15 cellular contexts compared by ENCODE assay signal in the genomic region with DNA sequence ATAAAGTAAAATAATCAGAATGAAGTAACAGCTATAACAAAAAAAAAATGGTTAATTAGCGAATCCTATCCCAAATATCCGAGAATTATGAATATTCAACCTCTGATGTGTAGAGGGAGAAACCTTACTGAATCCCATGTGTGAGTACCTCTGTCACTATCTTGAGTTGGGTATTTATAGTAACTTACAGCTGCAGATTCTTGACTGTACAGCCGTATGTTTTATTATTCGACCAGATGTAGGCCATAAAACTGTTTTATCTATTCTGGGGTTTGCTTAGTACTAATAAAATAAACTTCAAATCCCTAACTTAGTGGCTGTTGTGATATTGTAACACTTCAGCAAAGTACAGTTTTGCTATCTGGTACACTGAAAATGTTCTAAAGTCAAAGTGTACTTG.
DNase-seq lines count a peak whose midpoint lies in the region; ATAC-seq and TF ChIP-seq lines count a peak whose summit lies in the region.
"Had no signal": no experiment of that assay in that cellular context is flagged by ENCODE, and none has a peak within 500 bp of the region (broad histone marks: within the 10 kb centered on the region; RNA-seq: fewer than 3 reads in every experiment).

No MANE protein-coding gene starts in this region.

- H3K36me3 ChIP-seq in HEK293 (ENCODE audit: control insufficient read depth in 2 of 2, insufficient read depth in 1 of 2, low read length in 2 of 2) (no peaks in the 10 kb centered on the region), osteoblast (ENCODE audit: insufficient read depth, low read length) (no peaks in the 10 kb centered on the region), sigmoid colon (no peaks in the 10 kb centered on the region)
- H3K36me3 ChIP-seq: BLaER1 treated with 17β-estradiol and CSF1 and Interleukin-3, amounts not matched to agents 10 nM and 100 nM had no signal

- H3K9me3 ChIP-seq in HEK293 (ENCODE audit: control insufficient read depth, insufficient read depth, low read depth, low read length) (no peaks in the 10 kb centered on the region), osteoblast (ENCODE audit: low read depth, low read length) (no peaks in the 10 kb centered on the region), sigmoid colon (no peaks in the 10 kb centered on the region)
- H3K9me3 ChIP-seq: A549 had no signal

- no peaks in the 10 kb centered on the region for H3K36me3 Mint-ChIP-seq in activated naive CD4-positive, alpha-beta T cell treated with anti-CD3 and anti-CD28 coated beads, Interleukin-2, amount 50 U/mL, for 72 hours
- H3K36me3 Mint-ChIP-seq: CD4-positive, CD25-positive, alpha-beta regulatory T cell had no signal

- no peaks in the 10 kb centered on the region for H3K27me3 ChIP-seq in osteoblast (ENCODE audit: insufficient read depth, low read length)
- H3K27me3 ChIP-seq in sigmoid colon: no peaks in the 10 kb centered on the region

- no peak overlapping the region for H3K27ac Mint-ChIP-seq in activated naive CD4-positive, alpha-beta T cell treated with anti-CD3 and anti-CD28 coated beads, Interleukin-2, amount 50 U/mL, for 72 hours
- H3K27ac Mint-ChIP-seq: CD4-positive, CD25-positive, alpha-beta regulatory T cell had no signal

- CTCF ChIA-PET in HEK293 (lab: Yijun Ruan, JAX): interaction anchor here (0.5 kb wide), 1 partner anchor 474 kb away, joined by 3 read pairs; no protein-coding TSS in a partner anchor

- peak; percentile 92 for DNase-seq in fibroblast of villous mesenchyme (ENCODE audit: low read depth)
- DNase-seq in osteoblast (ENCODE audit: insufficient read length, low spot score, missing footprints): peak; percentile 30
- no peak for DNase-seq in NCI-H526 (lab: John Stamatoyannopoulos, UW)
- DNase-seq in sigmoid colon: no peak
- DNase-seq in activated naive CD4-positive, alpha-beta T cell treated with anti-CD3 and anti-CD28 coated beads, Interleukin-2, amount 50 U/mL, for 72 hours (ENCODE audit: low spot score in 2 of 2): no peak
- DNase-seq: AML-193; CD4-positive, CD25-positive, alpha-beta regulatory T cell; Kasumi-1 had no signal

- no peak for ATAC-seq in HG02884 (IDR thresholded peaks at IDR 0.05; ENCODE audit: unreplicated experiment)
- ATAC-seq in activated naive CD4-positive, alpha-beta T cell treated with anti-CD3 and anti-CD28 coated beads, Interleukin-2, amount 50 U/mL, for 72 hours: no peak
- ATAC-seq: A549, HCT116, K562 had no signal

- TF ChIP-seq EP300 in sigmoid colon (IDR thresholded peaks at IDR 0.05): no peak

- H2AFZ ChIP-seq in osteoblast (ENCODE audit: low read length): no peak overlapping the region

- H3K4me2 ChIP-seq in osteoblast (ENCODE audit: insufficient read depth, low read length): no peak overlapping the region
- H3K4me2 ChIP-seq: A549; BLaER1 treated with 17β-estradiol and CSF1 and Interleukin-3, amounts not matched to agents 10 nM and 100 nM had no signal

- H3K4me1 ChIP-seq in HEK293 (ENCODE audit: control insufficient read depth, insufficient read depth, low read length) (no peaks in the 10 kb centered on the region), osteoblast (ENCODE audit: insufficient read depth, low read length) (peaks cover 10% of the 10 kb centered on the region), sigmoid colon (peaks cover 0 to 18% (median 14%) of the 10 kb centered on the region in 4 donors)
- H3K4me1 ChIP-seq: A549 had no signal

- no peaks in the 10 kb centered on the region for H3K9me3 Mint-ChIP-seq in activated naive CD4-positive, alpha-beta T cell treated with anti-CD3 and anti-CD28 coated beads, Interleukin-2, amount 50 U/mL, for 72 hours

- POLR2A ChIA-PET in HEK293 (lab: Yijun Ruan, JAX): no interaction called here

- no peak overlapping the region for H3K27ac ChIP-seq in HEK293 (ENCODE audit: extremely low read depth, low read depth, low read length)
- H3K27ac ChIP-seq in osteoblast (ENCODE audit: low read depth, low read length): no peak overlapping the region
- H3K27ac ChIP-seq in sigmoid colon: peak overlapping the region in 1 of 4 donors; percentile 41
- H3K27ac ChIP-seq: A549; BLaER1 treated with 17β-estradiol and CSF1 and Interleukin-3, amounts not matched to agents 10 nM and 100 nM; HL-60 had no signal

- H3K4me3 ChIP-seq in HEK293 (ENCODE audit: low read depth, low read length) (no peak overlapping the region), fibroblast of villous mesenchyme (ENCODE audit: low read depth, low read length) (no peak overlapping the region), osteoblast (ENCODE audit: insufficient read depth, low read length) (no peak overlapping the region), sigmoid colon (no peak overlapping the region)
- H3K4me3 ChIP-seq: A549; BLaER1 treated with 17β-estradiol and CSF1 and Interleukin-3, amounts not matched to agents 10 nM and 100 nM; K562 had no signal

- 19 to 54% methylated on average over 4 of the region's 4 CpGs for WGBS in sigmoid colon, 2 donors

- no peaks in the 10 kb centered on the region for H3K79me2 ChIP-seq in osteoblast (ENCODE audit: insufficient read depth, low read length)

- TF ChIP-seq POLR2A in sigmoid colon (IDR thresholded peaks at IDR 0.05): no peak

- intact Hi-C loops in sigmoid colon (cut with DNase I): no loop called here

- H4K20me1 ChIP-seq in osteoblast (ENCODE audit: insufficient read depth, low read length): no peaks in the 10 kb centered on the region
- H4K20me1 ChIP-seq: BLaER1 treated with 17β-estradiol and CSF1 and Interleukin-3, amounts not matched to agents 10 nM and 100 nM had no signal

- TF ChIP-seq CTCF in HEK293 (tag by site-specific recombination; IDR thresholded peaks at IDR 0.05) (no peak), fibroblast of villous mesenchyme (IDR thresholded peaks at IDR 0.05; ENCODE audit: insufficient read depth, low read depth, low read length) (no peak), osteoblast (IDR thresholded peaks at IDR 0.05; ENCODE audit: extremely low read depth, low read depth, low read length) (no peak), sigmoid colon (IDR thresholded peaks at IDR 0.05) (no peak)

TF ChIP-seq in HEK293, 187 proteins besides CTCF, POLR2A, EP300 and RAD21:
- TF ChIP-seq ZNF302 (tag by site-specific recombination; IDR thresholded peaks at IDR 0.05; ENCODE audit: low read depth) (no peak), GLIS2 (tag by site-specific recombination; IDR thresholded peaks at IDR 0.05) (no peak), ZNF830 (tag by site-specific recombination; IDR thresholded peaks at IDR 0.05; ENCODE audit: low read depth) (no peak), ZNF548 (tag by site-specific recombination; IDR thresholded peaks at IDR 0.05) (no peak), SP3 (tag by site-specific recombination; IDR thresholded peaks at IDR 0.05) (no peak), ZNF664 (tag by site-specific recombination; IDR thresholded peaks at IDR 0.05) (peak; percentile 30; the same call in 1 of the 2 replicates), KLF1 (tag by site-specific recombination; IDR thresholded peaks at IDR 0.05) (no peak)
- TF ChIP-seq, protein P1, sequence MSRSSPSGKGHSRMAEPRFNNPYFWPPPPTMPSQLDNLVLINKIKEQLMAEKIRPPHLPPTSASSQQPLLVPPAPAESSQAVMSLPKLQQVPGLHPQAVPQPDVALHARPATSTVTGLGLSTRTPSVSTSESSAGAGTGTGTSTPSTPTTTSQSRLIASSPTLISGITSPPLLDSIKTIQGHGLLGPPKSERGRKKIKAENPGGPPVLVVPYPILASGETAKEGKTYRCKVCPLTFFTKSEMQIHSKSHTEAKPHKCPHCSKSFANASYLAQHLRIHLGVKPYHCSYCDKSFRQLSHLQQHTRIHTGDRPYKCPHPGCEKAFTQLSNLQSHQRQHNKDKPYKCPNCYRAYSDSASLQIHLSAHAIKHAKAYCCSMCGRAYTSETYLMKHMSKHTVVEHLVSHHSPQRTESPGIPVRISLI (tag by site-specific recombination; IDR thresholded peaks at IDR 0.05): no peak

Comparison
In these comparisons a context has a peak if more than half of its experiments do, and no peak if none do; other contexts are left out.
1. DNase-seq: peak in fibroblast of villous mesenchyme (single experiment) and osteoblast (single experiment); none in NCI-H526 (0 of 2), sigmoid colon (single experiment) and activated naive CD4-positive, alpha-beta T cell treated with anti-CD3 and anti-CD28 coated beads, Interleukin-2, amount 50 U/mL, for 72 hours (0 of 2).